8 cellular contexts compared by ENCODE assay signal in genomic region chr16:648786-649589, GRCh38. TPM values are rescaled to one million over a fixed set of nuclear protein-coding genes. Genes with fewer than 3 reads are reported as not detected.
A peak's percentile ranks its signal among the peaks of the same experiment; 100 is the strongest.
DNase-seq lines count a peak whose midpoint lies in the region; ATAC-seq and TF ChIP-seq lines count a peak whose summit lies in the region.

TSS of gene WDR90 (plus strand) at chr16:649365. CDS start at chr16:649417, 52 bp downstream.

- H3K27ac ChIP-seq in left ventricle myocardium inferior (replicated peaks) = peak within 1 kb of the TSS; percentile 97
- H3K27ac ChIP-seq in upper lobe of right lung = peak within 1 kb of the TSS; percentile 93

- H3K4me1 ChIP-seq in left ventricle myocardium inferior (peaks cover 64% of the 10 kb centered on the region), upper lobe of right lung (peaks cover 31% of the 10 kb centered on the region)

- H3K27me3 ChIP-seq in left ventricle myocardium inferior (ENCODE audit: low read depth) = no peaks in the 10 kb centered on the region
- no peaks in the 10 kb centered on the region for H3K27me3 ChIP-seq in upper lobe of right lung

- H3K27me3 Mint-ChIP-seq in T-helper 17 cell = no peaks in the 10 kb centered on the region
- H3K27me3 Mint-ChIP-seq in progenitor cell of endocrine pancreas = no peaks in the 10 kb centered on the region

- no peaks in the 10 kb centered on the region for H3K36me3 ChIP-seq in left ventricle myocardium inferior
- no peaks in the 10 kb centered on the region for H3K36me3 ChIP-seq in upper lobe of right lung

- no peaks in the 10 kb centered on the region for H3K9me3 Mint-ChIP-seq in progenitor cell of endocrine pancreas (ENCODE audit: low read depth)

- intact Hi-C loops in left ventricle myocardium inferior (cut with micrococcal nuclease) = no loop called here
- intact Hi-C loops in upper lobe of right lung (cut with DNase I) = no loop called here

- ATAC-seq in GM18498 (IDR thresholded peaks at IDR 0.05; ENCODE audit: unreplicated experiment) (peak; percentile 78), HG02938 (IDR thresholded peaks at IDR 0.05; ENCODE audit: unreplicated experiment) (peak; percentile 74), T-helper 17 cell (peak; percentile 97), upper lobe of right lung (peak; percentile 88)

- H3K4me3 Mint-ChIP-seq in T-helper 17 cell (peak within 1 kb of the TSS; percentile 83), progenitor cell of endocrine pancreas (ENCODE audit: low read depth) (peak within 1 kb of the TSS; percentile 73)

- H3K4me3 ChIP-seq in left ventricle myocardium inferior = peak within 1 kb of the TSS; percentile 87
- H3K4me3 ChIP-seq in upper lobe of right lung = peak within 1 kb of the TSS; percentile 85

- H3K36me3 Mint-ChIP-seq in T-helper 17 cell (ENCODE audit: low read depth) (no peaks in the 10 kb centered on the region), progenitor cell of endocrine pancreas (ENCODE audit: insufficient read depth) (peaks cover 2% of the 10 kb centered on the region)

- DNase-seq in NCI-H1694 treated with DMSO at 0.1 percent for 48 hours (lab: John Stamatoyannopoulos, UW) (peak; percentile 64), T-helper 17 cell (peak; percentile 88 to 92 (median 89)), amniotic stem cell (lab: John Stamatoyannopoulos, UW) (peak; percentile 67), left ventricle myocardium inferior (peak; percentile 95), progenitor cell of endocrine pancreas (ENCODE audit: low spot score, unreplicated experiment) (peak; percentile 84), upper lobe of right lung (peak; percentile 98)

- H3K27ac Mint-ChIP-seq in T-helper 17 cell (peak within 1 kb of the TSS; percentile 39), progenitor cell of endocrine pancreas (peak within 1 kb of the TSS; percentile 89)

- H3K9me3 ChIP-seq in T-helper 17 cell (ENCODE audit: control insufficient read depth, low read length, poor library complexity, severe bottlenecking) (no peaks in the 10 kb centered on the region), left ventricle myocardium inferior (replicated peaks) (no peaks in the 10 kb centered on the region), upper lobe of right lung (no peaks in the 10 kb centered on the region)

- H3K4me1 Mint-ChIP-seq in T-helper 17 cell (peaks cover 13% of the 10 kb centered on the region), progenitor cell of endocrine pancreas (ENCODE audit: low read depth) (peaks cover 4% of the 10 kb centered on the region)

- TF ChIP-seq CTCF in left ventricle myocardium inferior (IDR thresholded peaks at IDR 0.05; ENCODE audit: borderline replicate concordance) (no peak), progenitor cell of endocrine pancreas (IDR thresholded peaks at IDR 0.05; ENCODE audit: unreplicated experiment) (no peak), upper lobe of right lung (IDR thresholded peaks at IDR 0.05) (no peak)

RNA-seq across cellular contexts. Expression of gene WDR90, which starts in this region (rescaled TPM):
- total RNA-seq in T-helper 17 cell (10 to 100 TPM; 11.1 to 15.3 TPM), left ventricle myocardium inferior (9.2 TPM), progenitor cell of endocrine pancreas (109 and 117 TPM in 2 replicates), upper lobe of right lung (23.2 TPM)

Comparison
In these comparisons a context has a peak if more than half of its experiments do, and no peak if none do; other contexts are left out.
1. Peak in every context shown above with its lines: DNase-seq, ATAC-seq, H3K4me3 ChIP-seq and H3K27ac ChIP-seq.